In the genomic region with DNA sequence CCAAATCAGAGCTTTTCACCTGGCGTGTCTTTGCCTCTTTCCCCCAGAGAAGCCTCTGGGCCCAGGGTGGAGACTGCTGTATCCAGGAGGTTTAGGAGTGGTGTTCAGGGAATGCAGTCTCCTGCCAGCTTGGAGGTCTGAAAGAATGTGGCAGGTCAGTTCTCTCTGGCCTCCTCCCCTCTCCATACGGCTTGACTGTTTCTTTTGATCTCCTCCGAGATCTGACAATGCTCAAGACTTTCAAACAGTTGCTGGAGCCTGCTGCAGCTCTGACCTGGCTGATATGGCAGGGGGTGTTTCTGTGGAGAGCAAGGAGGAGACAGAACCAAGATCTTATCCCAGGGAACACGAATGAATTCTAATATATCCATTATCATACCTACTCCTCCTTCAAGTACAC, we compare ENCODE assay signal across 15 cellular contexts. TPM values are rescaled to one million over a fixed set of nuclear protein-coding genes. Genes with fewer than 3 reads are reported as not detected.
A peak's percentile ranks its signal among the peaks of the same experiment; 100 is the strongest.
DNase-seq lines count a peak whose midpoint lies in the region; ATAC-seq and TF ChIP-seq lines count a peak whose summit lies in the region.
"Had no signal": no experiment of that assay in that cellular context is flagged by ENCODE, and none has a peak within 500 bp of the region (broad histone marks: within the 10 kb centered on the region; RNA-seq: fewer than 3 reads in every experiment).

No MANE protein-coding gene starts in this region.

- no peak overlapping the region for H3K4me2 ChIP-seq in SK-N-SH
- no peak overlapping the region for H3K4me2 ChIP-seq in hepatocyte

- no peak for TF ChIP-seq EP300 in SK-N-SH (IDR thresholded peaks at IDR 0.05; ENCODE audit: borderline replicate concordance in 1 of 2, low read depth in 1 of 2, low read length in 1 of 2)

- H3K27me3 ChIP-seq in SK-N-SH (ENCODE audit: insufficient read depth): no peaks in the 10 kb centered on the region
- H3K27me3 ChIP-seq in hepatocyte: no peaks in the 10 kb centered on the region

- CTCF ChIA-PET in SK-N-SH (lab: Yijun Ruan, JAX): interaction anchor here (1.4 kb wide), 1 partner anchor 31 kb away, joined by 5 read pairs; no protein-coding TSS in a partner anchor
- CTCF ChIA-PET in T-cell (lab: Charles Lee): no interaction called here

- H3K27ac ChIP-seq in SK-N-SH (ENCODE audit: low read depth in 2 of 2, low read length in 1 of 2) (peak overlapping the region in 1 of 2 experiments; percentile 79; a peak in 2 of 4 replicates), hepatocyte (peak overlapping the region; percentile 26)
- H3K27ac ChIP-seq: C4-2B had no signal

- TF ChIP-seq CTCF in SK-N-SH (IDR thresholded peaks at IDR 0.05) (no peak), hepatocyte (IDR thresholded peaks at IDR 0.05; ENCODE audit: poor library complexity) (no peak), osteocyte (IDR thresholded peaks at IDR 0.05) (no peak)

- H4K20me1 ChIP-seq in SK-N-SH (ENCODE audit: insufficient read depth) (no peaks in the 10 kb centered on the region), hepatocyte (ENCODE audit: insufficient read depth, poor library complexity, severe bottlenecking) (no peaks in the 10 kb centered on the region)

- peaks cover 8% of the 10 kb centered on the region for H3K9me3 Mint-ChIP-seq in osteocyte (ENCODE audit: unreplicated experiment)
- H3K9me3 Mint-ChIP-seq in T-cell: peaks cover 7 to 23% (median 10%) of the 10 kb centered on the region in 3 donors

- peak overlapping the region; percentile 54; the same call in 1 of the 2 replicates for H3K9ac ChIP-seq in SK-N-SH

- no peak overlapping the region for H3K4me3 ChIP-seq in SK-N-SH (ENCODE audit: low read depth in 2 of 2, low read length in 1 of 2)
- no peak overlapping the region for H3K4me3 ChIP-seq in hepatocyte

- peaks cover 12% of the 10 kb centered on the region for H3F3A ChIP-seq in SK-N-SH (replicated peaks; ENCODE audit: insufficient read depth)

- no peak for TF ChIP-seq RAD21 in SK-N-SH (IDR thresholded peaks at IDR 0.05; ENCODE audit: low read length)

- peak; percentile 41 for DNase-seq in GM03348 (ENCODE audit: low spot score)
- no peak for DNase-seq in SK-N-SH
- no peak for DNase-seq in hepatocyte (ENCODE audit: low spot score)
- no peak for DNase-seq in osteocyte (ENCODE audit: extremely low spot score, unreplicated experiment)
- DNase-seq in NK-92 treated with Interleukin-12 subunit alpha and Interleukin-12 subunit beta, amount 100 ng/mL, for 24 hours (lab: John Stamatoyannopoulos, UW): no peak
- no peak for DNase-seq in NCI-H1436 treated with DMSO at 0.1 percent for 48 hours (lab: John Stamatoyannopoulos, UW)
- no peak for DNase-seq in T-cell
- DNase-seq: activated CD4-positive, alpha-beta T cell treated with anti-CD3 and anti-CD28 coated beads, Interleukin-2, amount 10 ng/mL, durations not matched to agents 24 days and 14 days; NCI-H1417 treated with DMSO at 0.1 percent for 48 hours; NCI-H446 treated with DMSO at 0.1 percent for 48 hours had no signal

- no peaks in the 10 kb centered on the region for H3K79me2 ChIP-seq in SK-N-SH (ENCODE audit: insufficient read depth)
- no peaks in the 10 kb centered on the region for H3K79me2 ChIP-seq in hepatocyte

- POLR2A ChIA-PET in SK-N-SH (lab: Yijun Ruan, JAX) (no interaction called here), T-cell (lab: Charles Lee) (no interaction called here)

- H3K36me3 Mint-ChIP-seq in osteocyte (ENCODE audit: unreplicated experiment): peaks cover 5% of the 10 kb centered on the region
- H3K36me3 Mint-ChIP-seq in T-cell: no peaks in the 10 kb centered on the region

- no peaks in the 10 kb centered on the region for H3K36me3 ChIP-seq in SK-N-SH (replicated peaks in 1 of 2; ENCODE audit: control insufficient read depth in 1 of 2, insufficient read depth in 2 of 2, low read length in 1 of 2)
- no peaks in the 10 kb centered on the region for H3K36me3 ChIP-seq in hepatocyte (replicated peaks; ENCODE audit: insufficient read depth, low read depth)

- H3K27ac Mint-ChIP-seq in osteocyte (ENCODE audit: unreplicated experiment) (peak overlapping the region; percentile 84), T-cell (no peak overlapping the region)
- H3K27ac Mint-ChIP-seq: activated CD4-positive, alpha-beta T cell treated with anti-CD3 and anti-CD28 coated beads, Interleukin-2, amount 10 ng/mL, durations not matched to agents 24 days and 14 days; activated T-helper 1 cell treated with anti-CD3 and anti-CD28 coated beads, Interleukin-12 subunit alpha, Interleukin-12 subunit beta, Interleukin-2, Interleukin-4 antibody, amounts not matched to agents 30 ng/mL and 10 ng/mL and 1 ng/mL, durations not matched to agents 14 hours and 24 hours and 36 hours had no signal

- H2AFZ ChIP-seq in SK-N-SH (ENCODE audit: low read depth) (0 out of 2 replicates have a peak overlapping the region, but pooled peaks have one; percentile 27), hepatocyte (peak overlapping the region; percentile 13)

- 67% methylated on average over 4 of the region's 4 CpGs for WGBS in SK-N-SH (ENCODE audit: low lambda C conversion rate)
- WGBS in hepatocyte (ENCODE audit: low lambda C conversion rate, missing lambda C conversion rate): 28% methylated on average over 4 of the region's 4 CpGs

- ATAC-seq in GM21360 (IDR thresholded peaks at IDR 0.05; ENCODE audit: unreplicated experiment): no peak
- no peak for ATAC-seq in T-cell (replicated peaks in 1 of 4)

- peaks cover 0 to 16% of the 10 kb centered on the region in 2 experiments; a peak in 3 of 4 replicates for H3K4me1 ChIP-seq in SK-N-SH (ENCODE audit: control insufficient read depth in 1 of 2, insufficient read depth in 2 of 2, low read depth in 1 of 2, low read length in 1 of 2)
- no peaks in the 10 kb centered on the region for H3K4me1 ChIP-seq in hepatocyte (ENCODE audit: insufficient read depth)

- no peaks in the 10 kb centered on the region for H3K9me2 ChIP-seq in SK-N-SH
- no peaks in the 10 kb centered on the region for H3K9me2 ChIP-seq in hepatocyte (replicated peaks; ENCODE audit: insufficient read depth)

- H3K4me1 Mint-ChIP-seq in osteocyte (ENCODE audit: unreplicated experiment) (peaks cover 38% of the 10 kb centered on the region), T-cell (no peaks in the 10 kb centered on the region)
- H3K4me1 Mint-ChIP-seq: activated CD4-positive, alpha-beta T cell treated with anti-CD3 and anti-CD28 coated beads, Interleukin-2, amount 10 ng/mL, durations not matched to agents 24 days and 14 days had no signal

- H3K4me3 Mint-ChIP-seq in osteocyte (ENCODE audit: unreplicated experiment) (no peak overlapping the region), T-cell (no peak overlapping the region)
- H3K4me3 Mint-ChIP-seq: activated CD4-positive, alpha-beta T cell treated with anti-CD3 and anti-CD28 coated beads, Interleukin-2, amount 10 ng/mL, durations not matched to agents 24 days and 14 days; activated T-helper 1 cell treated with anti-CD3 and anti-CD28 coated beads, Interleukin-12 subunit alpha, Interleukin-12 subunit beta, Interleukin-2, Interleukin-4 antibody, amounts not matched to agents 30 ng/mL and 10 ng/mL and 1 ng/mL, durations not matched to agents 14 hours and 24 hours and 36 hours had no signal

- no peaks in the 10 kb centered on the region for H3K9me3 ChIP-seq in SK-N-SH
- H3K9me3 ChIP-seq in hepatocyte (ENCODE audit: low read depth): no peaks in the 10 kb centered on the region

- H3K27me3 Mint-ChIP-seq in osteocyte (ENCODE audit: unreplicated experiment) (no peaks in the 10 kb centered on the region), T-cell (peaks cover 4 to 5% of the 10 kb centered on the region in 2 donors)

TF ChIP-seq in SK-N-SH, 30 proteins besides CTCF, POLR2A, EP300 and RAD21:
- TF ChIP-seq CHD2 (IDR thresholded peaks at IDR 0.05; ENCODE audit: low read length, partially characterized antibody) (no peak), SMC3 (IDR thresholded peaks at IDR 0.05; ENCODE audit: low read depth, low read length) (no peak), TCF12 (IDR thresholded peaks at IDR 0.05) (no peak), PBX3 (IDR thresholded peaks at IDR 0.05) (no peak), USF2 (IDR thresholded peaks at IDR 0.05; ENCODE audit: borderline replicate concordance, low read depth, low read length) (no peak), NFIC (IDR thresholded peaks at IDR 0.05; ENCODE audit: borderline replicate concordance) (no peak), NRF1 (IDR thresholded peaks at IDR 0.05; ENCODE audit: low read depth, low read length) (no peak), RXRA (IDR thresholded peaks at IDR 0.05; ENCODE audit: borderline replicate concordance, low read depth) (no peak), FOXM1 (IDR thresholded peaks at IDR 0.05; ENCODE audit: low read depth) (no peak), MXI1 (IDR thresholded peaks at IDR 0.05; ENCODE audit: low read depth, low read length) (no peak), TEAD4 (IDR thresholded peaks at IDR 0.05; ENCODE audit: borderline replicate concordance, insufficient read depth) (no peak), SIN3A (IDR thresholded peaks at IDR 0.05; ENCODE audit: borderline replicate concordance, low read depth, low read length) (no peak), GATA2 (CRISPR knock-in tag; IDR thresholded peaks at IDR 0.05) (no peak)

RNA-seq across cellular contexts. Expression of gene TM4SF4, which starts 24.7 kb away (rescaled TPM):
- polyA plus RNA-seq in SK-N-SH (2012; rRNA removed) (0.08 and 0.10 TPM in 2 replicates), hepatocyte (366 and 434 TPM in 2 replicates)
- polyA plus RNA-seq in SK-N-SH (2012; cell fraction: cytosol; rRNA removed): 0.18 and 0.81 TPM in 2 replicates
- not detected in 2 replicates for polyA plus RNA-seq in SK-N-SH (2012; cell fraction: nucleus; rRNA removed)
- total RNA-seq in hepatocyte (763 and 899 TPM in 2 replicates), osteocyte (not detected in 2 replicates), T-cell (1 to 10 TPM in 1 of 5 donors, under 1 TPM in 2, not detected in 2; 0.85 to 1.1 (median 0.86) TPM)
- total RNA-seq: activated CD4-positive, alpha-beta T cell treated with anti-CD3 and anti-CD28 coated beads, Interleukin-2, amount 10 ng/mL, durations not matched to agents 24 days and 14 days; activated T-helper 1 cell treated with anti-CD3 and anti-CD28 coated beads, Interleukin-12 subunit alpha, Interleukin-12 subunit beta, Interleukin-2, Interleukin-4 antibody, amounts not matched to agents 30 ng/mL and 10 ng/mL and 1 ng/mL, durations not matched to agents 14 hours and 24 hours and 36 hours; skeletal muscle tissue; T-helper 2 cell treated with Interferon-gamma antibody and Interleukin-4, amounts not matched to agents 100 ng/mL and 5 ng/mL, for 36 hours had no signal

Comparison
In these comparisons a context has a peak if more than half of its experiments do, and no peak if none do; other contexts are left out.
1. RNA of gene TM4SF4, which starts 24.7 kb away (total RNA-seq): 763 to 899 TPM in hepatocyte; 0.85 to 1.1 TPM in T-cell and not detected in osteocyte; every median in the first group is over 100 times any median in the second.